In the genomic region with DNA sequence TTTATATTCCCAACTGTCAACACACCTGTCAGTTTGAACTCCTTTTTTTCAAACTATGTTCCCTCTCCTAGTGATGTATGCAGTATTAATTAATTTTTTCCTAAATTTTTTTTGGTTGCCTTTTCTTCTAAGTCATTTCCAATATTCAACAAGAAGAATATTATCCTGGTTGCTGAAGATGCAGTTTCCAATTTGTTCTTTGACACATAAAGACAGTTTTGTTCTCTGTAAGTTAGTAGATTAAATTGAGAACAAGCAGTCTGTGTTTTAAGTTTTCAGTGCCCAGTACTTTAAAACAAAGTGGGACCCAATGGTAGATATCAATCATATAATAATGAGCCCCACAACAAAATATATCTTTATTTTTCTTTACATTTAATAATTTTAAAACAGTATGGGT, we compare ENCODE assay signal across 22 cellular contexts. TPM values are rescaled to one million over a fixed set of nuclear protein-coding genes. Genes with fewer than 3 reads are reported as not detected.
"Had no signal": no experiment of that assay in that cellular context is flagged by ENCODE, and none has a peak within 500 bp of the region (broad histone marks: within the 10 kb centered on the region; RNA-seq: fewer than 3 reads in every experiment).

No MANE protein-coding gene starts in this region.

- H3K27ac Mint-ChIP-seq: activated B cell treated with CpG ODN at 0.5 μM for 24 hours; activated naive CD8-positive, alpha-beta T cell treated with anti-CD3 and anti-CD28 coated beads for 36 hours; endodermal cell; natural killer cell; stimulated activated naive CD8-positive, alpha-beta T cell treated with anti-CD3 and anti-CD28 coated beads, Interleukin-15, Interleukin-2, amounts not matched to agents 100 ng/mL and 50 ng/mL, for 24 hours; T-helper 17 cell had no signal

- H3K9me3 ChIP-seq: left ventricle myocardium inferior, ovary, prostate gland, tibial artery had no signal

- H3K9me3 Mint-ChIP-seq: activated B cell treated with CpG ODN at 0.5 μM for 24 hours; activated naive CD8-positive, alpha-beta T cell treated with anti-CD3 and anti-CD28 coated beads for 36 hours; endodermal cell; stimulated activated naive CD8-positive, alpha-beta T cell treated with anti-CD3 and anti-CD28 coated beads, Interleukin-15, Interleukin-2, amounts not matched to agents 100 ng/mL and 50 ng/mL, for 24 hours had no signal

- H3K27ac ChIP-seq: left ventricle myocardium inferior, ovary, prostate gland, tibial artery had no signal

- H3K4me3 ChIP-seq: left ventricle myocardium inferior, ovary, prostate gland, tibial artery had no signal

- H3K4me3 Mint-ChIP-seq: activated B cell treated with CpG ODN at 0.5 μM for 24 hours; activated naive CD8-positive, alpha-beta T cell treated with anti-CD3 and anti-CD28 coated beads for 36 hours; endodermal cell; natural killer cell; stimulated activated naive CD8-positive, alpha-beta T cell treated with anti-CD3 and anti-CD28 coated beads, Interleukin-15, Interleukin-2, amounts not matched to agents 100 ng/mL and 50 ng/mL, for 24 hours; T-helper 17 cell had no signal

- H3K4me1 ChIP-seq: prostate gland, tibial artery had no signal

- DNase-seq: activated B cell treated with CpG ODN at 0.5 μM for 24 hours; activated CD4-positive, alpha-beta T cell treated with anti-CD3 and anti-CD28 coated beads for 4 hours; activated CD4-positive, alpha-beta T cell treated with anti-CD3 and anti-CD28 coated beads, Interleukin-2, amount 50 U/mL, for 48 hours; activated naive CD4-positive, alpha-beta T cell treated with Interleukin-2 at 50 U/mL for 16 hours; activated naive CD8-positive, alpha-beta T cell treated with anti-CD3 and anti-CD28 coated beads for 36 hours; activated T-cell treated with anti-CD3 and anti-CD28 coated beads, Interleukin-2, amount 50 U/mL, for 48 hours; cerebellar nuclear complex; cortex of kidney; endodermal cell; erythroblast; glutamatergic neuron; hippocampal formation; left ventricle myocardium inferior; midbrain; natural killer cell; ovary; stimulated activated CD4-positive, alpha-beta T cell treated with anti-CD3 and anti-CD28 coated beads, Interleukin-4, amount 100 ng/mL, for 24 hours; substantia nigra; T-helper 17 cell; tibial artery had no signal

- H3K27me3 ChIP-seq: ovary, tibial artery had no signal

- H3K27me3 Mint-ChIP-seq: activated B cell treated with CpG ODN at 0.5 μM for 24 hours; stimulated activated naive CD8-positive, alpha-beta T cell treated with anti-CD3 and anti-CD28 coated beads, Interleukin-15, Interleukin-2, amounts not matched to agents 100 ng/mL and 50 ng/mL, for 24 hours; T-helper 17 cell had no signal

- H3K36me3 ChIP-seq: left ventricle myocardium inferior, ovary, prostate gland, tibial artery had no signal

- ATAC-seq: natural killer cell, T-helper 17 cell had no signal

- H3K4me1 Mint-ChIP-seq: activated B cell treated with CpG ODN at 0.5 μM for 24 hours; activated naive CD8-positive, alpha-beta T cell treated with anti-CD3 and anti-CD28 coated beads for 36 hours; natural killer cell; T-helper 17 cell had no signal

- H3K36me3 Mint-ChIP-seq: activated naive CD8-positive, alpha-beta T cell treated with anti-CD3 and anti-CD28 coated beads for 36 hours; natural killer cell had no signal

RNA-seq across cellular contexts. Expression of a gene that starts 47.3 kb away (rescaled TPM):
- total RNA-seq: activated B cell treated with CpG ODN at 0.5 μM for 24 hours, natural killer cell had no signal
